Comparison of ENCODE assay signal across 2 cellular contexts in the genomic region with DNA sequence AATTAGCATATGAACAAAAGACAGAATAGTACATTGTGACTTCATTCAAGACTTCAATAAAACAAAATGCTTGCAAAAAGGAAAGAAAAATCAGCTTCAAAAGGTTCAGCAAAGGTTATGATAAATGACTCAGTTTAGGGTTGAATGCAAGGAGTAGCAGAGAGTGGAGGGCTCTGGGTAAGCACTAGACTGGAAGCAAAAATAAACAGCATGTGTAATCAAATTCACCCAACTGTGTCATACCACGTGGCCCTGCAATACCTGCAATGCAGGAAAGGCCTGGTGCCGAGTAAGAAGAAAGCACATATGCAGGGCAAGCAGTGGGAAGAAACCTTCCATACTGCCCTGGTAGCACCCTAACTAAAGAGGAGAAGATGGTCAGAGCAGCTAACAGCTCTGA.
TF ChIP-seq lines count a peak whose summit lies in the region.

No MANE protein-coding gene starts in this region.

TF ChIP-seq in liver, 16 proteins besides CTCF, POLR2A, EP300 and RAD21:
- TF ChIP-seq JUND (IDR thresholded peaks at IDR 0.05) (no peak), FOXA2 (IDR thresholded peaks at IDR 0.05) (peak; percentile 20), NR2F2 (IDR thresholded peaks at IDR 0.05) (no peak), SP1 (IDR thresholded peaks at IDR 0.05) (no peak), HNF4A (conservative IDR thresholded peaks at IDR 0.05) (peak in 1 of 2 donors; percentile 4)

TF ChIP-seq in HepG2, 621 proteins besides CTCF, POLR2A, EP300 and RAD21:
- TF ChIP-seq TCF12 (IDR thresholded peaks at IDR 0.05) (no peak), TCF12 (CRISPR knock-in tag; IDR thresholded peaks at IDR 0.05) (no peak), ZNF558 (CRISPR knock-in tag; IDR thresholded peaks at IDR 0.05; ENCODE audit: borderline replicate concordance) (no peak)
